In genomic region chr9:95510610-95511231, GRCh38 we compare ENCODE assay signal across 8 cellular contexts. TPM values are rescaled to one million over a fixed set of nuclear protein-coding genes. Genes with fewer than 3 reads are reported as not detected.
A peak's percentile ranks its signal among the peaks of the same experiment; 100 is the strongest.
DNase-seq lines count a peak whose midpoint lies in the region; ATAC-seq and TF ChIP-seq lines count a peak whose summit lies in the region.

No MANE protein-coding gene starts in this region.

- H3K27ac Mint-ChIP-seq in central memory CD8-positive, alpha-beta T cell (ENCODE audit: low read depth), result peak overlapping the region; percentile 82

- no peaks in the 10 kb centered on the region; the same call in 1 of the 2 replicates for H3K9me3 ChIP-seq in AG04450 (ENCODE audit: control insufficient read depth, insufficient read depth, low read length)

- POLR2A ChIA-PET in AG04450 (lab: Yijun Ruan, JAX), result interaction anchor here (0.6 to 1.0 kb wide), 2 partner anchors 48 to 284 kb away, joined by 3 read pairs; no protein-coding TSS in a partner anchor

- H3K27me3 Mint-ChIP-seq in central memory CD8-positive, alpha-beta T cell, result no peaks in the 10 kb centered on the region

- peaks cover 39% of the 10 kb centered on the region for H3K4me1 Mint-ChIP-seq in central memory CD8-positive, alpha-beta T cell

- H3K27me3 ChIP-seq in AG04450 (ENCODE audit: control insufficient read depth, insufficient read depth, low read length), result no peaks in the 10 kb centered on the region

- peak overlapping the region; percentile 87 for H3K27ac ChIP-seq in AG04450 (ENCODE audit: low read depth, low read length)

- no peak for TF ChIP-seq CTCF in AG04450 (IDR thresholded peaks at IDR 0.05; ENCODE audit: low read depth, low read length)

- no peaks in the 10 kb centered on the region for H3K9me3 Mint-ChIP-seq in central memory CD8-positive, alpha-beta T cell

- H3K4me3 ChIP-seq in AG04450 (ENCODE audit: low read depth, low read length), result peak overlapping the region; percentile 88

- ATAC-seq in GM18873 (IDR thresholded peaks at IDR 0.05; ENCODE audit: low FRiP score, unreplicated experiment) (peak; percentile 31), HG03159 (IDR thresholded peaks at IDR 0.05; ENCODE audit: unreplicated experiment) (peak; percentile 35)
- peak; percentile 70 to 78 for ATAC-seq in activated CD4-positive, CD25-positive, alpha-beta regulatory T cell treated with anti-CD3 and anti-CD28 coated beads, Interleukin-2, amount 50 U/mL, for 24 hours
- peak; percentile 39 for ATAC-seq in central memory CD8-positive, alpha-beta T cell (replicated peaks; ENCODE audit: extremely low read depth, poor library complexity, severe bottlenecking)

- peaks cover 22% of the 10 kb centered on the region for H3K36me3 Mint-ChIP-seq in central memory CD8-positive, alpha-beta T cell (ENCODE audit: insufficient read depth)

- CTCF ChIA-PET in AG04450 (lab: Charles Lee), result no interaction called here

- peak overlapping the region; percentile 89 for H3K4me3 Mint-ChIP-seq in central memory CD8-positive, alpha-beta T cell

- peak; percentile 89 for DNase-seq in AG04450 (ENCODE audit: low read depth, low spot score)
- DNase-seq in NCI-H2227 (lab: John Stamatoyannopoulos, UW; ENCODE audit: unreplicated experiment), result peak; percentile 96
- DNase-seq in central memory CD8-positive, alpha-beta T cell (ENCODE audit: low spot score in 2 of 2), result peak; percentile 63 to 67
- DNase-seq in islet precursor cell, result peak; percentile 98
- DNase-seq in smooth muscle cell of the brain vasculature (ENCODE audit: low read depth, low spot score), result peak; percentile 87

RNA-seq across cellular contexts. Expression of gene PTCH1, which starts 6.0 kb away (rescaled TPM):
- polyA plus RNA-seq in AG04450 (2011; rRNA removed), result 7.3 and 10.2 TPM in 2 replicates
- 27.4 and 28.9 TPM in 2 replicates for polyA minus RNA-seq in AG04450 (2011; rRNA and poly(A)+ RNA removed)

Comparison
In these comparisons a context has a peak if more than half of its experiments do, and no peak if none do; other contexts are left out.
1. Peak in every context shown above with its lines: DNase-seq, ATAC-seq, H3K4me3 ChIP-seq and H3K27ac ChIP-seq.